ENCODE assay signal across 10 cellular contexts in the genomic region with DNA sequence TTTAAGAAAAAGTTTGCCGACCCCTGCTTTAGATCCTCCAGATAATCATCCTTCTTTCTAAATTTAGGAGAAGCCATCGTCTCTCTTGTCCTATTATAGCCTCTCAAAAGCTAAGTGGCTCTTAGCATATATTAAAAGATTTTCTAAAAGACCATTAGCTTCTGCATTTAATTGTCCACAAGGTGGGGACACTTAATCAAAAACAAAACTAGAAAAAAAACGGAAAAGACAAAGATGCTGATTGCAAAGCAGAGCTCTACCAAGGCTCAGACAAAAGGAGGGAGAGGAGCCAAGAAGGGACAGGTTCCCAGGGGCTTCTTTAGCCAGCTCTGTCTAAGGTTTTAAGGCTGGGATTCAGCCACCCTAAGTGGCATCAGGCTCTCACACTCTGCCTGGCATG.
DNase-seq lines count a peak whose midpoint lies in the region; ATAC-seq and TF ChIP-seq lines count a peak whose summit lies in the region.
"Had no signal": no experiment of that assay in that cellular context is flagged by ENCODE, and none has a peak within 500 bp of the region (broad histone marks: within the 10 kb centered on the region; RNA-seq: fewer than 3 reads in every experiment).

No MANE protein-coding gene starts in this region.

- 14 to 25% (median 17%) methylated on average over 3 of the region's 3 CpGs for WGBS in adrenal gland, 4 donors

- H3K4me3 ChIP-seq in adrenal gland (no peak overlapping the region), left lung (no peak overlapping the region)

- ATAC-seq in left lung (peak; percentile 12), HG03354 (IDR thresholded peaks at IDR 0.05; ENCODE audit: poor library complexity, severe bottlenecking, unreplicated experiment) (no peak)
- ATAC-seq: naive thymus-derived CD4-positive, alpha-beta T cell; WTC11 had no signal

- H3K36me3 ChIP-seq in adrenal gland (replicated peaks in 1 of 2) (no peaks in the 10 kb centered on the region), left lung (no peaks in the 10 kb centered on the region)

- H3K27ac ChIP-seq in adrenal gland (no peak overlapping the region), left lung (no peak overlapping the region)

- H3K9me3 ChIP-seq in adrenal gland (replicated peaks in 1 of 3) (no peaks in the 10 kb centered on the region), left lung (no peaks in the 10 kb centered on the region)

- intact Hi-C loops in adrenal gland (cut with DNase I) (loop anchor here in 1 of 2 donors (5.0 to 10.0 kb wide), 3 partner anchors 279 to 859 kb away; no protein-coding TSS in a partner anchor), left lung (cut with DNase I) (no loop called here)

- TF ChIP-seq CTCF in adrenal gland (IDR thresholded peaks at IDR 0.05) (peak in 5 of 6 experiments; percentile 18 to 53 (median 42)), left lung (IDR thresholded peaks at IDR 0.05) (peak in 1 of 2 donors; percentile 26)

- in situ Hi-C loops in KBM-7 (cut with MboI; ENCODE audit: low pct_unique_long_range_greater_than_20kb, low sequenced_read_pairs): no loop called here

- DNase-seq in COR-L47 (lab: John Stamatoyannopoulos, UW) (peak; percentile 6), KBM-7 (peak; percentile 11), adrenal gland (no peak), left lung (no peak), HUDEP-2 (lab: John Stamatoyannopoulos, UW; ENCODE audit: unreplicated experiment in 76 of 76) (no peak), NCI-H446 treated with DMSO at 0.1 percent for 48 hours (lab: John Stamatoyannopoulos, UW) (no peak)
- no peak for DNase-seq in stimulated activated CD8-positive, alpha-beta memory T cell treated with anti-CD3 and anti-CD28 coated beads, Interleukin-4, amount 100 ng/mL, for 48 hours
- DNase-seq: naive thymus-derived CD4-positive, alpha-beta T cell had no signal

- TF ChIP-seq POLR2A in adrenal gland (IDR thresholded peaks at IDR 0.05): no peak

- H3K27me3 ChIP-seq in adrenal gland (no peaks in the 10 kb centered on the region), left lung (peaks cover 0 to 59% of the 10 kb centered on the region in 2 donors)

- H3K4me1 ChIP-seq in adrenal gland (replicated peaks in 1 of 2): no peaks in the 10 kb centered on the region
- H3K4me1 ChIP-seq in left lung: no peaks in the 10 kb centered on the region

Comparison
In these comparisons a context has a peak if more than half of its experiments do, and no peak if none do; other contexts are left out.
1. DNase-seq: peak in COR-L47 (single experiment) and KBM-7 (single experiment); none in adrenal gland (0 of 7), left lung (0 of 2), HUDEP-2 (0 of 76), stimulated activated CD8-positive, alpha-beta memory T cell treated with anti-CD3 and anti-CD28 coated beads, Interleukin-4, amount 100 ng/mL, for 48 hours (single experiment) and NCI-H446 treated with DMSO at 0.1 percent for 48 hours (single experiment).